In the genomic region with DNA sequence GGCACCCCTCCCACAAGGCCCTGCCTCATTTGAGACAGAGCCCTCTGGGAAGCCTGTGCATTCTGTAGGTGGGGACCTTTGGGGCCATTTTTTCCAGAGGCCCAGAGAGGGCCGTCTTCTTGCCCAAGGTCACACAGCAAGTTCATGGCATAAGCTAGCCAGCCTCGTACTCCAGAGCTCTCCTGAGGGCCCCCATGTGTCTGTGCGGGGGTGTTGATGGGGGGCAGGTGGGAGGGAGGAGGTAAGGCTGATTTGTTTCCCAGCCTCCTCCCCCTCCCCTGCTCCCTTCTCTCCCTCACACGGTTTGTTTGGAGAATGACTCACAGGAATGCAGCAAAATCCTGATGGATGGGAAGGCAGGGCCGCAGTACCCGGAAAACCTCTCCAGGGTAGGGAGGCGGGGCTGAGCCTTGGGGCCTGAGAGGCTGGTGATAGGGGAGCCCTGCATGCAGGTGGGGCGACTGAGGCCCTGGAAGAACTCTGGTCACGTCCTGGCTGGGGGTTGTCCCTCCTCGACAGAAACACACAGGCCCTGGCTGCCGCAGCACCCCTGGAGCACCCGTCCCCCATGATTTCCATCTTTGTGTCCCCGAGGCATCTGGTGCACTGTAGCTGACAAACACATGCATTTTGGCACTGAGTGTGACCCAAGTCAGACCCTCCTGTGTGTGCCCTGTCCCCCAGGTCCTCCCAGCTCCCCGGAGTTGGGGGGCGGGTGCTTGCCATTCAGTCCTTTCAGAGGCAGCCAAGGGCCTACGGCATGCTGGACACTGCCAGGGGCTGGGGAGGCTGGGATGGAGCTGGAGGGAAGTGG, we compare ENCODE assay signal across 8 cellular contexts. TPM values are rescaled to one million over a fixed set of nuclear protein-coding genes. Genes with fewer than 3 reads are reported as not detected.
A peak's percentile ranks its signal among the peaks of the same experiment; 100 is the strongest.
DNase-seq lines count a peak whose midpoint lies in the region; ATAC-seq, FAIRE-seq and TF ChIP-seq lines count a peak whose summit lies in the region.

No MANE protein-coding gene starts in this region.

- in situ Hi-C loops in SK-MEL-5 (cut with HindIII; ENCODE audit: low pct_unique_long_range_greater_than_20kb, low sequenced_read_pairs), result no loop called here

- no peak for TF ChIP-seq CTCF in foreskin keratinocyte (conservative IDR thresholded peaks at IDR 0.05)
- TF ChIP-seq CTCF in sigmoid colon (IDR thresholded peaks at IDR 0.05), result no peak
- TF ChIP-seq CTCF in activated CD8-positive, alpha-beta T cell treated with anti-CD3 and anti-CD28 coated beads for 36 hours (IDR thresholded peaks at IDR 0.05), result no peak

- H3K9me3 ChIP-seq in sigmoid colon, result no peaks in the 10 kb centered on the region

- H3K27ac Mint-ChIP-seq in activated CD8-positive, alpha-beta T cell treated with anti-CD3 and anti-CD28 coated beads for 36 hours, result no peak overlapping the region

- WGBS in sigmoid colon, 2 donors, result 25 to 60% methylated on average over 16 of the region's 16 CpGs

- no peak overlapping the region for H3K4me3 ChIP-seq in sigmoid colon

- H3K4me3 Mint-ChIP-seq in activated CD8-positive, alpha-beta T cell treated with anti-CD3 and anti-CD28 coated beads for 36 hours, result no peak overlapping the region

- H3K27ac ChIP-seq in foreskin keratinocyte (no peak overlapping the region), sigmoid colon (peak overlapping the region; percentile 84 to 88 (median 86))

- no peak for TF ChIP-seq POLR2A in sigmoid colon (IDR thresholded peaks at IDR 0.05)

- H3K36me3 ChIP-seq in sigmoid colon, result no peaks in the 10 kb centered on the region

- H3K9me3 Mint-ChIP-seq in activated CD8-positive, alpha-beta T cell treated with anti-CD3 and anti-CD28 coated beads for 36 hours, result no peaks in the 10 kb centered on the region

- no peaks in the 10 kb centered on the region for H3K27me3 Mint-ChIP-seq in activated CD8-positive, alpha-beta T cell treated with anti-CD3 and anti-CD28 coated beads for 36 hours

- H3K27me3 ChIP-seq in foreskin keratinocyte, result no peaks in the 10 kb centered on the region
- no peaks in the 10 kb centered on the region for H3K27me3 ChIP-seq in sigmoid colon

- peak; percentile 92 for ATAC-seq in foreskin keratinocyte
- ATAC-seq in activated CD8-positive, alpha-beta T cell treated with anti-CD3 and anti-CD28 coated beads for 36 hours, result no peak

- H3K4me1 Mint-ChIP-seq in activated CD8-positive, alpha-beta T cell treated with anti-CD3 and anti-CD28 coated beads for 36 hours (ENCODE audit: low read depth), result peaks cover 26% of the 10 kb centered on the region

- H3K36me3 Mint-ChIP-seq in activated CD8-positive, alpha-beta T cell treated with anti-CD3 and anti-CD28 coated beads for 36 hours (ENCODE audit: low read depth), result no peaks in the 10 kb centered on the region

- intact Hi-C loops in sigmoid colon (cut with DNase I), result no loop called here
- intact Hi-C loops in activated CD8-positive, alpha-beta T cell treated with anti-CD3 and anti-CD28 coated beads for 36 hours (cut with micrococcal nuclease), result no loop called here

- H3K4me1 ChIP-seq in foreskin keratinocyte, result peaks cover 12% of the 10 kb centered on the region
- peaks cover 0 to 62% (median 62%) of the 10 kb centered on the region in 4 donors for H3K4me1 ChIP-seq in sigmoid colon

- DNase-seq in SK-MEL-5 (ENCODE audit: low read depth, low spot score), result peak; percentile 64
- peak; percentile 72 to 82 for DNase-seq in foreskin keratinocyte
- peak; percentile 83 for DNase-seq in sigmoid colon
- no peak for DNase-seq in NCI-H446 treated with DMSO at 0.1 percent for 48 hours (lab: John Stamatoyannopoulos, UW)
- DNase-seq in activated CD8-positive, alpha-beta T cell treated with anti-CD3 and anti-CD28 coated beads for 36 hours, result no peak
- DNase-seq in activated CD4-positive, alpha-beta T cell treated with anti-CD3 and anti-CD28 coated beads for 48 hours, result no peak
- no peak for DNase-seq in superior temporal gyrus (ENCODE audit: extremely low spot score)

- no peak for TF ChIP-seq EP300 in sigmoid colon (IDR thresholded peaks at IDR 0.05)

- POLR2A ChIA-PET in activated CD8-positive, alpha-beta T cell treated with anti-CD3 and anti-CD28 coated beads for 36 hours (lab: Charles Lee), result interaction anchor here (1.3 to 1.8 kb wide), 2 partner anchors 11 to 30 kb away, joined by 3 to 4 read pairs; partner anchors contain the start of gene RAI1

- peak; percentile 97 for FAIRE-seq in G401.6 (lab: Jason Lieb, UNC)

- CTCF ChIA-PET in activated CD8-positive, alpha-beta T cell treated with anti-CD3 and anti-CD28 coated beads for 36 hours (lab: Charles Lee), result no interaction called here

RNA-seq across cellular contexts. Expression of gene RAI1, which starts 29.7 kb away (rescaled TPM):
- total RNA-seq in SK-MEL-5 (2014; rRNA removed; shearing (Covaris generic)), result 9.4 and 15.9 TPM in 2 replicates
- polyA plus RNA-seq in SK-MEL-5 (2015; cell fraction: cytosol; rRNA removed), result 59.3 and 80.8 TPM in 2 replicates
- polyA plus RNA-seq in SK-MEL-5 (2015; cell fraction: nucleus; rRNA removed), result 57.7 and 83.7 TPM in 2 replicates
- total RNA-seq in foreskin keratinocyte (15.0 and 16.3 TPM in 2 replicates), sigmoid colon (10 to 100 TPM in 2 of 4 donors, 1 to 10 TPM in 2; 7.4 to 31.9 (median 12.5) TPM)
- polyA plus RNA-seq in foreskin keratinocyte (11.1 and 12.0 TPM in 2 replicates), sigmoid colon (10 to 100 TPM in 1 of 3 donors, 1 to 10 TPM in 2; 1.8 to 14.2 (median 2.5) TPM)
- 10 to 100 TPM; 18.1 to 20.3 TPM for total RNA-seq in activated CD8-positive, alpha-beta T cell treated with anti-CD3 and anti-CD28 coated beads for 36 hours

Comparison
In these comparisons a context has a peak if more than half of its experiments do, and no peak if none do; other contexts are left out.
1. DNase-seq: peak in SK-MEL-5 (single experiment), foreskin keratinocyte (2 of 2) and sigmoid colon (single experiment); none in NCI-H446 treated with DMSO at 0.1 percent for 48 hours (single experiment), activated CD8-positive, alpha-beta T cell treated with anti-CD3 and anti-CD28 coated beads for 36 hours (single experiment), activated CD4-positive, alpha-beta T cell treated with anti-CD3 and anti-CD28 coated beads for 48 hours (single experiment) and superior temporal gyrus (single experiment).